ENCODE assay signal across 21 cellular contexts in genomic region chr1:167762061-167762746, GRCh38. TPM values are rescaled to one million over a fixed set of nuclear protein-coding genes. Genes with fewer than 3 reads are reported as not detected.
DNase-seq lines count a peak whose midpoint lies in the region; ATAC-seq and TF ChIP-seq lines count a peak whose summit lies in the region.
"Had no signal": no experiment of that assay in that cellular context is flagged by ENCODE, and none has a peak within 500 bp of the region (broad histone marks: within the 10 kb centered on the region; RNA-seq: fewer than 3 reads in every experiment).

No MANE protein-coding gene starts in this region.

- peaks cover 24% of the 10 kb centered on the region for H3K4me1 ChIP-seq in Caco-2
- H3K4me1 ChIP-seq in naive thymus-derived CD4-positive, alpha-beta T cell (ENCODE audit: control insufficient read depth in 2 of 2, insufficient read depth in 2 of 2, low read length in 2 of 2) = peaks cover 0 to 17% of the 10 kb centered on the region in 2 donors
- H3K4me1 ChIP-seq: prostate gland had no signal

- TF ChIP-seq CTCF in Caco-2 (IDR thresholded peaks at IDR 0.05; ENCODE audit: insufficient read depth in 1 of 2, low read depth in 1 of 2, low read length in 1 of 2, severe bottlenecking in 1 of 2, unreplicated experiment in 1 of 2) (no peak), WERI-Rb-1 (IDR thresholded peaks at IDR 0.05; ENCODE audit: low read depth, low read length) (no peak)

- peaks cover 32% of the 10 kb centered on the region for H3K4me1 Mint-ChIP-seq in activated CD4-positive, alpha-beta T cell treated with anti-CD3 and anti-CD28 coated beads, Interleukin-2, amount 10 ng/mL, durations not matched to agents 24 days and 14 days
- H3K4me1 Mint-ChIP-seq in Caco-2 (ENCODE audit: low read depth, unreplicated experiment) = peaks cover 39% of the 10 kb centered on the region
- H3K4me1 Mint-ChIP-seq in activated naive CD4-positive, alpha-beta T cell treated with anti-CD3 and anti-CD28 coated beads, Interleukin-2, amount 50 U/mL, for 24 hours = peaks cover 30% of the 10 kb centered on the region
- H3K4me1 Mint-ChIP-seq in naive thymus-derived CD4-positive, alpha-beta T cell = peaks cover 22 to 38% (median 36%) of the 10 kb centered on the region in 7 donors

- peak overlapping the region; percentile 52 for H3K4me3 Mint-ChIP-seq in activated CD4-positive, alpha-beta T cell treated with anti-CD3 and anti-CD28 coated beads, Interleukin-2, amount 10 ng/mL, durations not matched to agents 24 days and 14 days
- H3K4me3 Mint-ChIP-seq in Caco-2 (ENCODE audit: unreplicated experiment) = no peak overlapping the region
- peak overlapping the region; percentile 42 for H3K4me3 Mint-ChIP-seq in activated naive CD4-positive, alpha-beta T cell treated with anti-CD3 and anti-CD28 coated beads, Interleukin-2, amount 50 U/mL, for 24 hours
- peak overlapping the region in 9 of 10 donors; percentile 54 to 88 (median 62) for H3K4me3 Mint-ChIP-seq in naive thymus-derived CD4-positive, alpha-beta T cell

- CTCF ChIA-PET in Caco-2 (lab: Charles Lee) = no interaction called here
- CTCF ChIA-PET in naive thymus-derived CD4-positive, alpha-beta T cell (lab: Charles Lee) = interaction anchor here (0.9 to 2.0 kb wide), 3 partner anchors 38 to 74 kb away, joined by 3 to 7 read pairs (median 3); no protein-coding TSS in a partner anchor

- peak overlapping the region; percentile 9 for H3K27ac ChIP-seq in naive thymus-derived CD4-positive, alpha-beta T cell (ENCODE audit: low read depth, low read length)
- no peak overlapping the region for H3K27ac ChIP-seq in WERI-Rb-1
- H3K27ac ChIP-seq: hepatocyte, prostate gland, VCaP had no signal

- H3K36me3 ChIP-seq in Caco-2 (ENCODE audit: control insufficient read depth, insufficient read depth, low read length) (no peaks in the 10 kb centered on the region; the same call in none of the 2 replicates), WERI-Rb-1 (peaks cover 3% of the 10 kb centered on the region; the same call in 1 of the 2 replicates)
- no peaks in the 10 kb centered on the region for H3K36me3 ChIP-seq in naive thymus-derived CD4-positive, alpha-beta T cell (ENCODE audit: control insufficient read depth in 2 of 3, insufficient read depth in 3 of 3, low read length in 3 of 3)
- H3K36me3 ChIP-seq: prostate gland had no signal

- POLR2A ChIA-PET in Caco-2 (lab: Charles Lee) = no interaction called here
- POLR2A ChIA-PET in naive thymus-derived CD4-positive, alpha-beta T cell (lab: Charles Lee) = no interaction called here

- H3K36me3 Mint-ChIP-seq in activated CD4-positive, alpha-beta T cell treated with anti-CD3 and anti-CD28 coated beads, Interleukin-2, amount 10 ng/mL, durations not matched to agents 24 days and 14 days (ENCODE audit: low read depth) = peaks cover 7% of the 10 kb centered on the region
- peaks cover 36% of the 10 kb centered on the region for H3K36me3 Mint-ChIP-seq in Caco-2 (ENCODE audit: insufficient read depth, unreplicated experiment)
- peaks cover 7% of the 10 kb centered on the region for H3K36me3 Mint-ChIP-seq in activated naive CD4-positive, alpha-beta T cell treated with anti-CD3 and anti-CD28 coated beads, Interleukin-2, amount 50 U/mL, for 24 hours
- H3K36me3 Mint-ChIP-seq in naive thymus-derived CD4-positive, alpha-beta T cell = peaks cover 0 to 8% (median 4%) of the 10 kb centered on the region in 5 donors

- H3K9me3 ChIP-seq in Caco-2 (no peaks in the 10 kb centered on the region), WERI-Rb-1 (ENCODE audit: severe bottlenecking) (no peaks in the 10 kb centered on the region)
- no peaks in the 10 kb centered on the region for H3K9me3 ChIP-seq in naive thymus-derived CD4-positive, alpha-beta T cell (ENCODE audit: control insufficient read depth in 2 of 3, low read length in 3 of 3)
- H3K9me3 ChIP-seq: prostate gland had no signal

- H3K27ac Mint-ChIP-seq in activated CD4-positive, alpha-beta T cell treated with anti-CD3 and anti-CD28 coated beads, Interleukin-2, amount 10 ng/mL, durations not matched to agents 24 days and 14 days = peak overlapping the region; percentile 65
- peak overlapping the region; percentile 15 for H3K27ac Mint-ChIP-seq in Caco-2 (ENCODE audit: unreplicated experiment)
- H3K27ac Mint-ChIP-seq in activated naive CD4-positive, alpha-beta T cell treated with anti-CD3 and anti-CD28 coated beads, Interleukin-2, amount 50 U/mL, for 24 hours = peak overlapping the region; percentile 72
- peak overlapping the region; percentile 2 to 87 (median 58) for H3K27ac Mint-ChIP-seq in naive thymus-derived CD4-positive, alpha-beta T cell

- intact Hi-C loops in activated CD4-positive, alpha-beta T cell treated with anti-CD3 and anti-CD28 coated beads, Interleukin-2, amount 10 ng/mL, durations not matched to agents 24 days and 14 days (cut with micrococcal nuclease) = loop anchor here (1.0 to 5.0 kb wide), 2 partner anchors 10 to 40 kb away; no protein-coding TSS in a partner anchor
- intact Hi-C loops in Caco-2 (cut with micrococcal nuclease; ENCODE audit: unreplicated experiment) = no loop called here
- intact Hi-C loops in naive thymus-derived CD4-positive, alpha-beta T cell (cut with micrococcal nuclease) = loop anchor here (2.0 to 5.0 kb wide), 3 partner anchors 40 to 47 kb away; partner anchors contain the start of gene MPZL1 (in 1 of the 2)

- H3K9me3 Mint-ChIP-seq in activated CD4-positive, alpha-beta T cell treated with anti-CD3 and anti-CD28 coated beads, Interleukin-2, amount 10 ng/mL, durations not matched to agents 24 days and 14 days = no peaks in the 10 kb centered on the region
- no peaks in the 10 kb centered on the region for H3K9me3 Mint-ChIP-seq in Caco-2 (ENCODE audit: unreplicated experiment)
- H3K9me3 Mint-ChIP-seq in activated naive CD4-positive, alpha-beta T cell treated with anti-CD3 and anti-CD28 coated beads, Interleukin-2, amount 50 U/mL, for 24 hours = no peaks in the 10 kb centered on the region
- H3K9me3 Mint-ChIP-seq in naive thymus-derived CD4-positive, alpha-beta T cell = no peaks in the 10 kb centered on the region

- no peaks in the 10 kb centered on the region for H3K27me3 Mint-ChIP-seq in activated CD4-positive, alpha-beta T cell treated with anti-CD3 and anti-CD28 coated beads, Interleukin-2, amount 10 ng/mL, durations not matched to agents 24 days and 14 days
- no peaks in the 10 kb centered on the region for H3K27me3 Mint-ChIP-seq in Caco-2 (ENCODE audit: insufficient read depth, unreplicated experiment)
- no peaks in the 10 kb centered on the region for H3K27me3 Mint-ChIP-seq in activated naive CD4-positive, alpha-beta T cell treated with anti-CD3 and anti-CD28 coated beads, Interleukin-2, amount 50 U/mL, for 24 hours
- H3K27me3 Mint-ChIP-seq in naive thymus-derived CD4-positive, alpha-beta T cell = no peaks in the 10 kb centered on the region

- H3K27me3 ChIP-seq in Caco-2 (replicated peaks; ENCODE audit: control insufficient read depth, insufficient read depth, low read length) = no peaks in the 10 kb centered on the region
- no peaks in the 10 kb centered on the region for H3K27me3 ChIP-seq in naive thymus-derived CD4-positive, alpha-beta T cell (ENCODE audit: control insufficient read depth in 2 of 2, insufficient read depth in 2 of 2, low read length in 2 of 2)
- no peaks in the 10 kb centered on the region for H3K27me3 ChIP-seq in WERI-Rb-1 (ENCODE audit: insufficient read depth, low read depth, severe bottlenecking)
- H3K27me3 ChIP-seq: hepatocyte had no signal

- DNase-seq in activated CD4-positive, alpha-beta T cell treated with anti-CD3 and anti-CD28 coated beads, Interleukin-2, amount 10 ng/mL, durations not matched to agents 24 days and 14 days = peak; percentile 81
- DNase-seq in activated CD4-positive, alpha-beta T cell treated with anti-CD3 and anti-CD28 coated beads for 4 hours = no peak
- no peak for DNase-seq in Caco-2
- peak in 7 of 9 donors; percentile 47 to 74 (median 62) for DNase-seq in naive thymus-derived CD4-positive, alpha-beta T cell
- no peak for DNase-seq in WERI-Rb-1
- no peak for DNase-seq in NCI-H774 (lab: John Stamatoyannopoulos, UW)
- DNase-seq: amniotic stem cell; C1 segment of cervical spinal cord; caudate nucleus; DMS79; effector memory CD4-positive, alpha-beta T cell; Karpas-422; kidney; NCI-H1105 treated with DMSO at 0.1 percent for 48 hours; NCI-H524; Right ventricle myocardium superior had no signal

- peak; percentile 95 for ATAC-seq in naive thymus-derived CD4-positive, alpha-beta T cell
- no peak for ATAC-seq in GM19035 (IDR thresholded peaks at IDR 0.05; ENCODE audit: unreplicated experiment)

- BruUV-seq in Caco-2 (replicated peaks; lab: Mats Ljungman, UMichigan) = no TSS peak

- H3K4me3 ChIP-seq in Caco-2 (ENCODE audit: low read depth, low read length) = no peak overlapping the region
- no peak overlapping the region for H3K4me3 ChIP-seq in naive thymus-derived CD4-positive, alpha-beta T cell (ENCODE audit: low read length)
- H3K4me3 ChIP-seq in WERI-Rb-1 (ENCODE audit: low read depth, low read length) = no peak overlapping the region
- H3K4me3 ChIP-seq: hepatocyte, prostate gland had no signal

RNA-seq across cellular contexts. Expression of gene MPZL1, which starts 40.4 kb away (rescaled TPM):
- total RNA-seq in activated CD4-positive, alpha-beta T cell treated with anti-CD3 and anti-CD28 coated beads, Interleukin-2, amount 10 ng/mL, durations not matched to agents 24 days and 14 days = 39.3 and 41.8 TPM in 2 replicates
- 273 and 280 TPM in 2 replicates for total RNA-seq in Caco-2 (2022)
- total RNA-seq in naive thymus-derived CD4-positive, alpha-beta T cell = 10 to 100 TPM in 2 of 5 experiments, 1 to 10 TPM in 3; 4.8 to 25.3 (median 8.6) TPM
- polyA plus RNA-seq in naive thymus-derived CD4-positive, alpha-beta T cell = 10 to 100 TPM; 12.2 to 19.0 TPM

Comparison
In these comparisons a context has a peak if more than half of its experiments do, and no peak if none do; other contexts are left out.
1. DNase-seq: peak in activated CD4-positive, alpha-beta T cell treated with anti-CD3 and anti-CD28 coated beads, Interleukin-2, amount 10 ng/mL, durations not matched to agents 24 days and 14 days (single experiment) and naive thymus-derived CD4-positive, alpha-beta T cell (7 of 9); none in activated CD4-positive, alpha-beta T cell treated with anti-CD3 and anti-CD28 coated beads for 4 hours (0 of 2), Caco-2 (0 of 2), WERI-Rb-1 (single experiment) and NCI-H774 (single experiment).
2. H3K27ac Mint-ChIP-seq: peak in every context shown above with its lines; median percentile 72 in activated naive CD4-positive, alpha-beta T cell treated with anti-CD3 and anti-CD28 coated beads, Interleukin-2, amount 50 U/mL, for 24 hours; 65 in activated CD4-positive, alpha-beta T cell treated with anti-CD3 and anti-CD28 coated beads, Interleukin-2, amount 10 ng/mL, durations not matched to agents 24 days and 14 days; 58 in naive thymus-derived CD4-positive, alpha-beta T cell; 15 in Caco-2.